Comparison of ENCODE assay signal across 8 cellular contexts in the genomic region with DNA sequence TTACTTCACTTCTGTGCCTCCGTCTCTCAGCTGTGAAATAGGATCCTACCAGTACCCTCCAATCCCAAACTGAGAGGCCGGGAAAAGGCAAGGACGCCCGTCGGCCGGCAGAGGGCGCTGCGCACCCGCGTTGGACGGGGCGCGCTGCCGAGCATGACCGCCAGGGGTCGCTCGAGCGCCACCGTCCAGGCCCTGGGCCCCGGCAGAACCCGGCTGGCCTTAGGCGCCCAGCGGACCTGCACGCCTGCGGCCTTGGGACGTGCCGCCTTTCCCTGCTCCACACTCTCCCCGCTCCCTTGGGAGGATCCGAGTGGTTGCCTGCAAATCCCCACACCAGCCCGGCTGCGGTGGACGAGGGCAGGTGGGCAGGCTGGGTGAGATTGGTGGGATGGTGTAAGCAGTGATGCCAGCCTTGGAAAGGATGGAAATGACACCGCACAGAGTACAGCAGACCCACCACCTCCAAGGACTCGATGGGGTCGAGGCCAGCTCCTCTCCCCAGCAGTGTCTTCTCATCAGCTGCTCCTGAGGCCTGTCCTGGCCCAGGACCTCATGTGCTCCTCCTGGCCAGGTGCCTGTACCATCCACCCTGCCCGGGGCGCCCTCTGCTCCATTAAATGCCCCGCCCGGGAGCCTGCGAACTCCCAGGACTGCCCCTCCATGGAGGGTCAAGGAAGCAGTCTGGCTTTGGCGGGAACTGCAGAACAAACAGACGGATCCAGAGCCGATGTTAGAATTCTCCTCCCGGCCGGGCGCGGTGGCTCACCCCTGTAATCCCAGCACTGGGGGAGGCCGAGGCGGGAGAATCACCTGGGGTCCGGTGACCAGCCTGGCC. TPM values are rescaled to one million over a fixed set of nuclear protein-coding genes. Genes with fewer than 3 reads are reported as not detected.
A peak's percentile ranks its signal among the peaks of the same experiment; 100 is the strongest.
DNase-seq lines count a peak whose midpoint lies in the region; ATAC-seq and TF ChIP-seq lines count a peak whose summit lies in the region.

No MANE protein-coding gene starts in this region.

- TF ChIP-seq RAD21 in SK-N-SH (IDR thresholded peaks at IDR 0.05; ENCODE audit: low read length), result peak; percentile 100

- 34% methylated on average over 29 of the region's 50 CpGs for WGBS in SK-N-SH (ENCODE audit: low lambda C conversion rate)

- ATAC-seq in activated naive CD8-positive, alpha-beta T cell treated with anti-CD3 and anti-CD28 coated beads, Interleukin-2, amount 10 ng/mL, durations not matched to agents 7 days and 5 days (ENCODE audit: low read depth), result peak; percentile 59
- peak; percentile 90 for ATAC-seq in Right ventricle myocardium inferior

- H3K36me3 ChIP-seq in SK-N-SH (replicated peaks in 1 of 2; ENCODE audit: control insufficient read depth in 1 of 2, insufficient read depth in 2 of 2, low read length in 1 of 2), result no peaks in the 10 kb centered on the region

- CTCF ChIA-PET in SK-N-SH (lab: Yijun Ruan, JAX), result interaction anchor here (0.5 to 19.4 kb wide), 167 partner anchors 11 to 650 kb away, joined by 3 to 473 read pairs (median 4); a partner anchor contains a TSS

- no peaks in the 10 kb centered on the region for H3K9me3 ChIP-seq in SK-N-SH

- intact Hi-C loops in Right ventricle myocardium inferior (cut with DNase I) (loop anchor here (1.0 to 2.0 kb wide), 4 partner anchors 297 to 501 kb away; no protein-coding TSS in a partner anchor), posterior vena cava (cut with DNase I) (loop anchor here (2.0 to 10.0 kb wide), 7 partner anchors 90 to 510 kb away; no protein-coding TSS in a partner anchor)

- peak; percentile 68 for DNase-seq in ELR (ENCODE audit: low read depth)
- peak; percentile 48 for DNase-seq in H4 (ENCODE audit: low spot score)
- peak; percentile 69 for DNase-seq in LoVo (ENCODE audit: low spot score)
- DNase-seq in SK-N-SH, result peak; percentile 93
- DNase-seq in activated naive CD8-positive, alpha-beta T cell treated with anti-CD3 and anti-CD28 coated beads, Interleukin-2, amount 10 ng/mL, durations not matched to agents 7 days and 5 days, result peak; percentile 91
- DNase-seq in Right ventricle myocardium inferior (ENCODE audit: missing footprints), result peak; percentile 91
- DNase-seq in posterior vena cava (ENCODE audit: low spot score), result peak; percentile 90
- DNase-seq in middle frontal gyrus (ENCODE audit: extremely low spot score, low spot score), result no peak

- H3K36me3 Mint-ChIP-seq in activated naive CD8-positive, alpha-beta T cell treated with anti-CD3 and anti-CD28 coated beads, Interleukin-2, amount 10 ng/mL, durations not matched to agents 7 days and 5 days, result no peaks in the 10 kb centered on the region

- H3K79me2 ChIP-seq in SK-N-SH (ENCODE audit: insufficient read depth), result no peaks in the 10 kb centered on the region

- no peak overlapping the region for H3K9ac ChIP-seq in SK-N-SH

- H3K4me1 ChIP-seq in SK-N-SH (ENCODE audit: control insufficient read depth in 1 of 2, insufficient read depth in 2 of 2, low read depth in 1 of 2, low read length in 1 of 2), result peaks cover 0 to 6% of the 10 kb centered on the region in 2 experiments; a peak in 2 of 4 replicates

- no peak overlapping the region for H3K27ac ChIP-seq in SK-N-SH (ENCODE audit: low read depth in 2 of 2, low read length in 1 of 2)

- no peak overlapping the region for H3K27ac Mint-ChIP-seq in activated naive CD8-positive, alpha-beta T cell treated with anti-CD3 and anti-CD28 coated beads, Interleukin-2, amount 10 ng/mL, durations not matched to agents 7 days and 5 days

- no peaks in the 10 kb centered on the region for H3K27me3 Mint-ChIP-seq in activated naive CD8-positive, alpha-beta T cell treated with anti-CD3 and anti-CD28 coated beads, Interleukin-2, amount 10 ng/mL, durations not matched to agents 7 days and 5 days

- peak; percentile 100 for TF ChIP-seq CTCF in SK-N-SH (IDR thresholded peaks at IDR 0.05)

- no peaks in the 10 kb centered on the region for H3K9me2 ChIP-seq in SK-N-SH

- H3K9me3 Mint-ChIP-seq in activated naive CD8-positive, alpha-beta T cell treated with anti-CD3 and anti-CD28 coated beads, Interleukin-2, amount 10 ng/mL, durations not matched to agents 7 days and 5 days, result peaks cover 1% of the 10 kb centered on the region

- H4K20me1 ChIP-seq in SK-N-SH (ENCODE audit: insufficient read depth), result no peaks in the 10 kb centered on the region

- peak overlapping the region; percentile 91; the same call in 1 of the 2 replicates for H2AFZ ChIP-seq in SK-N-SH (ENCODE audit: low read depth)

- no peak for TF ChIP-seq EP300 in SK-N-SH (IDR thresholded peaks at IDR 0.05; ENCODE audit: borderline replicate concordance in 1 of 2, low read depth in 1 of 2, low read length in 1 of 2)

- no peaks in the 10 kb centered on the region for H3K27me3 ChIP-seq in SK-N-SH (ENCODE audit: insufficient read depth)

- H3K4me3 Mint-ChIP-seq in activated naive CD8-positive, alpha-beta T cell treated with anti-CD3 and anti-CD28 coated beads, Interleukin-2, amount 10 ng/mL, durations not matched to agents 7 days and 5 days, result no peak overlapping the region

- H3K4me1 Mint-ChIP-seq in activated naive CD8-positive, alpha-beta T cell treated with anti-CD3 and anti-CD28 coated beads, Interleukin-2, amount 10 ng/mL, durations not matched to agents 7 days and 5 days, result peaks cover 36% of the 10 kb centered on the region

- H3F3A ChIP-seq in SK-N-SH (replicated peaks; ENCODE audit: insufficient read depth), result no peaks in the 10 kb centered on the region

- peak overlapping the region; percentile 17 to 46; a peak in 2 of 4 replicates for H3K4me3 ChIP-seq in SK-N-SH (ENCODE audit: low read depth in 2 of 2, low read length in 1 of 2)

- peak overlapping the region; percentile 51 for H3K4me2 ChIP-seq in SK-N-SH

- POLR2A ChIA-PET in SK-N-SH (lab: Yijun Ruan, JAX), result no interaction called here
- POLR2A ChIA-PET in activated naive CD8-positive, alpha-beta T cell treated with anti-CD3 and anti-CD28 coated beads, Interleukin-2, amount 10 ng/mL, durations not matched to agents 7 days and 5 days (lab: Charles Lee), result interaction anchor here (0.7 to 1.1 kb wide), 2 partner anchors 302 to 449 kb away, joined by 3 read pairs; a partner anchor contains a TSS

TF ChIP-seq in SK-N-SH, 30 proteins besides CTCF, POLR2A, EP300 and RAD21 (continues in another document):
- TF ChIP-seq CHD2 (IDR thresholded peaks at IDR 0.05; ENCODE audit: low read length, partially characterized antibody), result no peak
- TF ChIP-seq JUND (IDR thresholded peaks at IDR 0.05), result no peak
- 0 out of 2 replicates have a peak, but pooled peaks have one; percentile 17 for TF ChIP-seq RCOR1 (IDR thresholded peaks at IDR 0.05; ENCODE audit: low read length)
- TF ChIP-seq GABPA (IDR thresholded peaks at IDR 0.05; ENCODE audit: low read depth), result no peak
- no peak for TF ChIP-seq FOXJ3 (CRISPR knock-in tag; IDR thresholded peaks at IDR 0.05)
- no peak for TF ChIP-seq MEF2A (IDR thresholded peaks at IDR 0.05; ENCODE audit: borderline replicate concordance, low read depth)
- peak; percentile 100 for TF ChIP-seq SMC3 (IDR thresholded peaks at IDR 0.05; ENCODE audit: low read depth, low read length)
- TF ChIP-seq, protein P1, sequence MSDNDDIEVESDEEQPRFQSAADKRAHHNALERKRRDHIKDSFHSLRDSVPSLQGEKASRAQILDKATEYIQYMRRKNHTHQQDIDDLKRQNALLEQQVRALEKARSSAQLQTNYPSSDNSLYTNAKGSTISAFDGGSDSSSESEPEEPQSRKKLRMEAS (IDR thresholded peaks at IDR 0.05; ENCODE audit: low read depth), result no peak
- TF ChIP-seq, protein P2, sequence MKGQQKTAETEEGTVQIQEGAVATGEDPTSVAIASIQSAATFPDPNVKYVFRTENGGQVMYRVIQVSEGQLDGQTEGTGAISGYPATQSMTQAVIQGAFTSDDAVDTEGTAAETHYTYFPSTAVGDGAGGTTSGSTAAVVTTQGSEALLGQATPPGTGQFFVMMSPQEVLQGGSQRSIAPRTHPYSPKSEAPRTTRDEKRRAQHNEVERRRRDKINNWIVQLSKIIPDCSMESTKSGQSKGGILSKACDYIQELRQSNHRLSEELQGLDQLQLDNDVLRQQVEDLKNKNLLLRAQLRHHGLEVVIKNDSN (IDR thresholded peaks at IDR 0.05; ENCODE audit: borderline replicate concordance, low read depth), result no peak
- TF ChIP-seq NFIC (IDR thresholded peaks at IDR 0.05; ENCODE audit: borderline replicate concordance), result no peak
- TF ChIP-seq, protein P3, sequence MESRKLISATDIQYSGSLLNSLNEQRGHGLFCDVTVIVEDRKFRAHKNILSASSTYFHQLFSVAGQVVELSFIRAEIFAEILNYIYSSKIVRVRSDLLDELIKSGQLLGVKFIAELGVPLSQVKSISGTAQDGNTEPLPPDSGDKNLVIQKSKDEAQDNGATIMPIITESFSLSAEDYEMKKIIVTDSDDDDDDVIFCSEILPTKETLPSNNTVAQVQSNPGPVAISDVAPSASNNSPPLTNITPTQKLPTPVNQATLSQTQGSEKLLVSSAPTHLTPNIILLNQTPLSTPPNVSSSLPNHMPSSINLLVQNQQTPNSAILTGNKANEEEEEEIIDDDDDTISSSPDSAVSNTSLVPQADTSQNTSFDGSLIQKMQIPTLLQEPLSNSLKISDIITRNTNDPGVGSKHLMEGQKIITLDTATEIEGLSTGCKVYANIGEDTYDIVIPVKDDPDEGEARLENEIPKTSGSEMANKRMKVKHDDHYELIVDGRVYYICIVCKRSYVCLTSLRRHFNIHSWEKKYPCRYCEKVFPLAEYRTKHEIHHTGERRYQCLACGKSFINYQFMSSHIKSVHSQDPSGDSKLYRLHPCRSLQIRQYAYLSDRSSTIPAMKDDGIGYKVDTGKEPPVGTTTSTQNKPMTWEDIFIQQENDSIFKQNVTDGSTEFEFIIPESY (IDR thresholded peaks at IDR 0.05; ENCODE audit: borderline replicate concordance, low read depth), result no peak
- peak; percentile 77; the same call in 1 of the 2 replicates for TF ChIP-seq FOXM1 (IDR thresholded peaks at IDR 0.05; ENCODE audit: low read depth)
- no peak for TF ChIP-seq GATA2 (CRISPR knock-in tag; IDR thresholded peaks at IDR 0.05)
- TF ChIP-seq TEAD4 (IDR thresholded peaks at IDR 0.05; ENCODE audit: borderline replicate concordance, insufficient read depth), result no peak
- 0 out of 2 replicates have a peak, but pooled peaks have one; percentile 17 for TF ChIP-seq MXI1 (IDR thresholded peaks at IDR 0.05; ENCODE audit: low read depth, low read length)
- no peak for TF ChIP-seq RXRA (IDR thresholded peaks at IDR 0.05; ENCODE audit: borderline replicate concordance, low read depth)

RNA-seq across cellular contexts. Expression of a gene that starts 47.4 kb away (rescaled TPM):
- 50.3 and 54.7 TPM in 2 replicates for total RNA-seq in H4 (2014; rRNA removed; shearing (Covaris generic))
- 10.6 and 11.7 TPM in 2 replicates for polyA plus RNA-seq in SK-N-SH (2012; rRNA removed)
- 10.0 and 10.7 TPM in 2 replicates for polyA plus RNA-seq in SK-N-SH (2012; cell fraction: cytosol; rRNA removed)
- 19.0 and 22.4 TPM in 2 replicates for polyA plus RNA-seq in SK-N-SH (2012; cell fraction: nucleus; rRNA removed)
- 100 to 1,000 TPM; 168 to 171 TPM for total RNA-seq in activated naive CD8-positive, alpha-beta T cell treated with anti-CD3 and anti-CD28 coated beads, Interleukin-2, amount 10 ng/mL, durations not matched to agents 7 days and 5 days
- total RNA-seq in Right ventricle myocardium inferior (19.0 TPM), posterior vena cava (10 to 100 TPM; 52.4 to 61.3 TPM)
